ENCODE assay signal across 24 cellular contexts in the genomic region with DNA sequence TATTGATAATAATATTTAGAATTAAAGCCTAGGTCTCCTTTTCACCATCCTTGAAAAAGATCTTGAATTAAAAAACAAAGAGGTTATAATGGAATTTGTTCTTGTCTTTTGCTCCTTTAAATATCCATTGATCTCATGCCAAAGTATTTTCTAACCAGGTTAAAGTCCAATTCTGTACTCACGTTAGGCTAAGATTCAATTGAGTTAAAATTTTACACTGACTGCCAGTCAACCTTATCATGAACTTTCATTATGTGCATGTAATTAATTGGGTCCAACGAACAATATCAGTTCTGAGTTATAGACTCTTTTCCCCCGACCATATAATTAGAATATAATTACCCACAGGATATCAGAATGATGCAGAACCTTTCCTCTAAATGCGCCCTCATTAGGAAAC.
"Had no signal": no experiment of that assay in that cellular context is flagged by ENCODE, and none has a peak within 500 bp of the region (broad histone marks: within the 10 kb centered on the region; RNA-seq: fewer than 3 reads in every experiment).

No MANE protein-coding gene starts in this region.

- H3K27me3 ChIP-seq: brain microvascular endothelial cell, esophagus muscularis mucosa, foreskin keratinocyte, heart left ventricle, neutrophil, sigmoid colon, suprapubic skin, tibial artery, upper lobe of right lung had no signal

- H3K9me3 ChIP-seq: esophagus muscularis mucosa, heart left ventricle, left ventricle myocardium inferior, neutrophil, sigmoid colon, suprapubic skin, tibial artery, upper lobe of right lung had no signal

- H3K27ac ChIP-seq: brain microvascular endothelial cell, esophagus muscularis mucosa, foreskin keratinocyte, heart left ventricle, left ventricle myocardium inferior, neutrophil, sigmoid colon, suprapubic skin, tibial artery, upper lobe of right lung had no signal

- DNase-seq: activated B cell treated with CpG ODN at 0.5 μM for 24 hours; activated naive CD4-positive, alpha-beta T cell; activated T-cell treated with anti-CD3 and anti-CD28 coated beads for 4 hours; activated T-cell treated with anti-CD3 and anti-CD28 coated beads, Interleukin-2, amount 50 U/mL, for 72 hours; anterior cingulate cortex; brain microvascular endothelial cell; foreskin keratinocyte; heart left ventricle; kidney glomerular epithelial cell; left ventricle myocardium inferior; mammary epithelial cell; naive B cell; nephron progenitor cell; retina; sigmoid colon; stimulated activated CD4-positive, alpha-beta T cell treated with anti-CD3 and anti-CD28 coated beads, Interleukin-1b, Interleukin-23, amount 100 ng/mL, for 48 hours; stimulated activated naive CD4-positive, alpha-beta T cell; T-helper 1 cell; tibial artery; upper lobe of right lung had no signal

- H3K4me1 ChIP-seq: foreskin keratinocyte, left ventricle myocardium inferior, sigmoid colon, suprapubic skin, tibial artery, upper lobe of right lung had no signal

- ATAC-seq: activated T-cell treated with anti-CD3 and anti-CD28 coated beads, Interleukin-2, amount 50 U/mL, for 72 hours; foreskin keratinocyte; heart left ventricle; upper lobe of right lung had no signal

- H3K4me2 ChIP-seq: smooth muscle cell had no signal

- H3K36me3 ChIP-seq: brain microvascular endothelial cell, esophagus muscularis mucosa, heart left ventricle, left ventricle myocardium inferior, neutrophil, sigmoid colon, suprapubic skin, tibial artery, upper lobe of right lung had no signal

- H3K4me3 ChIP-seq: esophagus muscularis mucosa, heart left ventricle, left ventricle myocardium inferior, sigmoid colon, smooth muscle cell, suprapubic skin, tibial artery, upper lobe of right lung had no signal
